Comparison of ENCODE assay signal across 26 cellular contexts in the genomic region with DNA sequence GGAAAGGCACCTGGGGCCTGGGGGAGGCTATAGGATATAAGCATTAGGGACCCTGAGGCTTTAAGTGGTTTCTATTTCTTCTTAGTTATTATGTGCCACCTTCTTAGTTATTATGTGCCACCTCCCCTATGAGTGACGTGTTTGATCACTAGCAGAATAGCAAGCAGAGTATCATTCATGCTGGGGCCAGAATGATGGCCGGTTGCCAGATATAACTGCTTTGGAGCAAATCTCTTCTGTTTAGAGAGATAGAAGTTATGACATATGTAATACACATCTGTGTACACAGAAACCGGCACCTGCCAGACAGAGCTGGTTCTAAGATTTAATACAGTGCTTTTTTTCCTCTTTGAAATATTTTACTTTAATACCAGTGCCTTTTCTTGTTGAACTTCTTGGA. TPM values are rescaled to one million over a fixed set of nuclear protein-coding genes. Genes with fewer than 3 reads are reported as not detected.
DNase-seq lines count a peak whose midpoint lies in the region; ATAC-seq, FAIRE-seq and TF ChIP-seq lines count a peak whose summit lies in the region.
"Had no signal": no experiment of that assay in that cellular context is flagged by ENCODE, and none has a peak within 500 bp of the region (broad histone marks: within the 10 kb centered on the region; RNA-seq: fewer than 3 reads in every experiment).

No MANE protein-coding gene starts in this region.

- H3K4me2 ChIP-seq in A549, result 0 out of 3 replicates have a peak overlapping the region, but pooled peaks have one; percentile 28

- no peak for DNase-seq in A549 (ENCODE audit: low read depth in 1 of 2, low spot score in 1 of 2)
- DNase-seq in LoVo (ENCODE audit: low spot score), result peak; percentile 39
- DNase-seq in Peyer's patch, result peak in 1 of 3 donors; percentile 53
- DNase-seq in left colon, result peak; percentile 54 to 59
- no peak for DNase-seq in activated CD8-positive, alpha-beta T cell treated with anti-CD3 and anti-CD28 coated beads, Interleukin-2, amount 10 ng/mL, durations not matched to agents 7 days and 5 days
- no peak for DNase-seq in GM12892 (ENCODE audit: insufficient read length)
- no peak for DNase-seq in posterior cingulate gyrus
- DNase-seq in aorta, result no peak
- DNase-seq: activated CD4-positive, alpha-beta T cell treated with anti-CD3 and anti-CD28 coated beads, Interleukin-2, amount 50 U/mL, for 48 hours; activated CD4-positive, CD25-positive, alpha-beta regulatory T cell; activated effector memory CD4-positive, alpha-beta T cell treated with anti-CD3 and anti-CD28 coated beads, Interleukin-2, amount 50 U/mL, for 16 hours; kidney glomerular epithelial cell; mesendoderm; NCI-H2029 treated with DMSO at 0.1 percent for 48 hours; NCI-H510A; pancreas; stimulated activated CD8-positive, alpha-beta memory T cell treated with anti-CD3 and anti-CD28 coated beads, Interleukin-4, amount 100 ng/mL, for 48 hours; T1000 had no signal

- no peak for TF ChIP-seq EP300 in A549 (IDR thresholded peaks at IDR 0.05)

- TF ChIP-seq RAD21 in A549 (conservative IDR thresholded peaks at IDR 0.05 in 1 of 2, IDR thresholded peaks at IDR 0.05 in 1 of 2), result no peak

- H3K9me3 ChIP-seq in A549, result no peaks in the 10 kb centered on the region
- H3K9me3 ChIP-seq in Peyer's patch, result no peaks in the 10 kb centered on the region
- H3K9me3 ChIP-seq in aorta (ENCODE audit: control insufficient read depth, low read length), result no peaks in the 10 kb centered on the region
- H3K9me3 ChIP-seq: HAP-1, pancreas had no signal

- H3K4me3 Mint-ChIP-seq in activated CD8-positive, alpha-beta T cell treated with anti-CD3 and anti-CD28 coated beads, Interleukin-2, amount 10 ng/mL, durations not matched to agents 7 days and 5 days, result no peak overlapping the region
- H3K4me3 Mint-ChIP-seq: brain; natural killer cell treated with Interleukin-12 subunit alpha and Interleukin-12 subunit beta and Interleukin-15 and Interleukin-18, amount 100 ng/mL, for 72 hours had no signal

- H3K27ac Mint-ChIP-seq in activated CD8-positive, alpha-beta T cell treated with anti-CD3 and anti-CD28 coated beads, Interleukin-2, amount 10 ng/mL, durations not matched to agents 7 days and 5 days, result no peak overlapping the region
- H3K27ac Mint-ChIP-seq: natural killer cell treated with Interleukin-12 subunit alpha and Interleukin-12 subunit beta and Interleukin-15 and Interleukin-18, amount 100 ng/mL, for 72 hours had no signal

- no peak for ATAC-seq in A549
- peak; percentile 44 for ATAC-seq in left colon
- no peak for ATAC-seq in activated CD8-positive, alpha-beta T cell treated with anti-CD3 and anti-CD28 coated beads, Interleukin-2, amount 10 ng/mL, durations not matched to agents 7 days and 5 days
- ATAC-seq in aorta (ENCODE audit: low FRiP score), result no peak
- ATAC-seq: sciatic nerve had no signal

- H3K4me1 ChIP-seq in A549 (no peaks in the 10 kb centered on the region), Peyer's patch (peaks cover 0 to 23% (median 0%) of the 10 kb centered on the region in 4 donors), aorta (ENCODE audit: control insufficient read depth in 1 of 2, insufficient read depth in 2 of 2, low read length in 2 of 2) (no peaks in the 10 kb centered on the region)

- intact Hi-C loops in left colon (cut with DNase I, micrococcal nuclease), result no loop called here
- intact Hi-C loops in posterior cingulate gyrus (cut with DNase I), result no loop called here
- intact Hi-C loops in aorta (cut with DNase I), result no loop called here

- H3K4me3 ChIP-seq in A549, result no peak overlapping the region
- H3K4me3 ChIP-seq in Peyer's patch, result no peak overlapping the region
- no peak overlapping the region for H3K4me3 ChIP-seq in aorta (ENCODE audit: low read length in 2 of 2)
- H3K4me3 ChIP-seq: coronary artery, HAP-1, pancreas had no signal

- no peaks in the 10 kb centered on the region for H3K36me3 Mint-ChIP-seq in activated CD8-positive, alpha-beta T cell treated with anti-CD3 and anti-CD28 coated beads, Interleukin-2, amount 10 ng/mL, durations not matched to agents 7 days and 5 days (ENCODE audit: low read depth)
- H3K36me3 Mint-ChIP-seq: natural killer cell treated with Interleukin-12 subunit alpha and Interleukin-12 subunit beta and Interleukin-15 and Interleukin-18, amount 100 ng/mL, for 72 hours had no signal

- no peak overlapping the region for H3K27ac ChIP-seq in A549
- peak overlapping the region in 3 of 4 donors; percentile 53 to 81 (median 72) for H3K27ac ChIP-seq in Peyer's patch
- no peak overlapping the region for H3K27ac ChIP-seq in aorta (ENCODE audit: low read depth in 1 of 2, low read length in 2 of 2)
- H3K27ac ChIP-seq: C4-2B, coronary artery, pancreas, RWPE1 had no signal

- no peak for TF ChIP-seq POLR2A in A549 (IDR thresholded peaks at IDR 0.05; ENCODE audit: low read length)
- no peak for TF ChIP-seq POLR2A in Peyer's patch (IDR thresholded peaks at IDR 0.05)
- TF ChIP-seq POLR2A in GM12892 (IDR thresholded peaks at IDR 0.05; ENCODE audit: low read depth, low read length), result no peak

- no peaks in the 10 kb centered on the region for H3K9me3 Mint-ChIP-seq in activated CD8-positive, alpha-beta T cell treated with anti-CD3 and anti-CD28 coated beads, Interleukin-2, amount 10 ng/mL, durations not matched to agents 7 days and 5 days (ENCODE audit: insufficient read depth)
- H3K9me3 Mint-ChIP-seq: brain; natural killer cell treated with Interleukin-12 subunit alpha and Interleukin-12 subunit beta and Interleukin-15 and Interleukin-18, amount 100 ng/mL, for 72 hours had no signal

- TF ChIP-seq CTCF in A549 (IDR thresholded peaks at IDR 0.05) (no peak), Peyer's patch (IDR thresholded peaks at IDR 0.05) (no peak)

- peaks cover 2% of the 10 kb centered on the region for H3K27me3 Mint-ChIP-seq in activated CD8-positive, alpha-beta T cell treated with anti-CD3 and anti-CD28 coated beads, Interleukin-2, amount 10 ng/mL, durations not matched to agents 7 days and 5 days (ENCODE audit: low read depth)
- H3K27me3 Mint-ChIP-seq: brain had no signal

- H3K4me1 Mint-ChIP-seq in activated CD8-positive, alpha-beta T cell treated with anti-CD3 and anti-CD28 coated beads, Interleukin-2, amount 10 ng/mL, durations not matched to agents 7 days and 5 days (ENCODE audit: low read depth), result no peaks in the 10 kb centered on the region

- POLR2A ChIA-PET in A549 (lab: Yijun Ruan, JAX), result no interaction called here
- POLR2A ChIA-PET in activated CD8-positive, alpha-beta T cell treated with anti-CD3 and anti-CD28 coated beads, Interleukin-2, amount 10 ng/mL, durations not matched to agents 7 days and 5 days (lab: Charles Lee), result no interaction called here

- CTCF ChIA-PET in A549 (lab: Yijun Ruan, JAX), result no interaction called here
- CTCF ChIA-PET in activated CD8-positive, alpha-beta T cell treated with anti-CD3 and anti-CD28 coated beads, Interleukin-2, amount 10 ng/mL, durations not matched to agents 7 days and 5 days (lab: Charles Lee), result no interaction called here

- no peaks in the 10 kb centered on the region for H3K27me3 ChIP-seq in Peyer's patch
- H3K27me3 ChIP-seq in aorta (ENCODE audit: control insufficient read depth in 1 of 2, insufficient read depth in 2 of 2, low read length in 1 of 2), result no peaks in the 10 kb centered on the region
- H3K27me3 ChIP-seq: pancreas had no signal

- FAIRE-seq in A549 (lab: Jason Lieb, UNC), result no peak
- no peak for FAIRE-seq in GM12892 (lab: Jason Lieb, UNC)
- FAIRE-seq: GM18507 had no signal

- H3K36me3 ChIP-seq in Peyer's patch (peaks cover 0 to 7% (median 0%) of the 10 kb centered on the region in 3 donors), aorta (ENCODE audit: control insufficient read depth in 1 of 2, insufficient read depth in 2 of 2, low read length in 1 of 2) (no peaks in the 10 kb centered on the region)
- H3K36me3 ChIP-seq: HAP-1, pancreas had no signal

- 53% methylated on average over 3 of the region's 3 CpGs for WGBS in A549 (ENCODE audit: missing lambda C conversion rate)
- 74 to 76% methylated on average over 3 of the region's 3 CpGs for WGBS in aorta, 2 donors

TF ChIP-seq in A549, 52 proteins besides CTCF, POLR2A, EP300 and RAD21:
- TF ChIP-seq SMC3 (IDR thresholded peaks at IDR 0.05) (no peak), CHD4 (IDR thresholded peaks at IDR 0.05; ENCODE audit: borderline replicate concordance) (no peak), JUN (IDR thresholded peaks at IDR 0.05) (no peak), MAFK (IDR thresholded peaks at IDR 0.05; ENCODE audit: partially characterized antibody) (no peak), NPAS2 (CRISPR knock-in tag; IDR thresholded peaks at IDR 0.05; ENCODE audit: borderline replicate concordance) (no peak), CBX8 (IDR thresholded peaks at IDR 0.05) (no peak)

RNA-seq across cellular contexts. Expression of a gene that starts 29.4 kb away (rescaled TPM):
- polyA plus RNA-seq in A549 (2011; rRNA removed), result 0.61 and 0.65 TPM in 2 replicates
- 0.01 and 0.08 TPM in 2 replicates for polyA plus RNA-seq in A549 (2012; cell fraction: cytosol; rRNA removed)
- polyA plus RNA-seq in A549 (2012; cell fraction: nucleus; rRNA removed), result 0.11 and 0.35 TPM in 2 replicates
- 0.31 to 0.36 TPM (median 0.33 TPM) in 3 replicates for polyA plus RNA-seq in A549 (2017; fragmentation: RNase III; extraction: RNeasy Plus Mini Kit Qiagen cat#74134 plus additional on column Dnase treatment)
- 2.3 and 3.6 TPM in 2 replicates for polyA minus RNA-seq in A549 (2011; rRNA and poly(A)+ RNA removed)
- total RNA-seq in Peyer's patch, result 10 to 100 TPM; 19.3 to 63.5 (median 35.7) TPM
- total RNA-seq in left colon, result 10 to 100 TPM; 14.2 to 39.0 TPM
- total RNA-seq in activated CD8-positive, alpha-beta T cell treated with anti-CD3 and anti-CD28 coated beads, Interleukin-2, amount 10 ng/mL, durations not matched to agents 7 days and 5 days, result under 1 TPM in 1 of 2 experiments, not detected in 1; 0.11 TPM
- polyA plus RNA-seq in GM12892 (2012; ENCODE audit: missing spikeins), result 0.40 TPM
- total RNA-seq in aorta, result 10 to 100 TPM in 1 of 2 donors, 1 to 10 TPM in 1; 9.1 to 23.7 TPM
- polyA plus RNA-seq in aorta, result under 1 TPM; 0.03 to 0.38 TPM

Comparison
In these comparisons a context has a peak if more than half of its experiments do, and no peak if none do; other contexts are left out.
1. DNase-seq: peak in LoVo (single experiment) and left colon (2 of 2); none in A549 (0 of 2), activated CD8-positive, alpha-beta T cell treated with anti-CD3 and anti-CD28 coated beads, Interleukin-2, amount 10 ng/mL, durations not matched to agents 7 days and 5 days (single experiment), GM12892 (single experiment), posterior cingulate gyrus (0 of 10) and aorta (0 of 2).
2. H3K27ac ChIP-seq: peak in Peyer's patch (3 of 4); none in A549 (0 of 2) and aorta (0 of 2).
3. RNA of a gene that starts 29.4 kb away (total RNA-seq): 19.3 to 63.5 TPM in Peyer's patch, 14.2 to 39.0 TPM in left colon and 9.1 to 23.7 TPM in aorta; 0.11 TPM in activated CD8-positive, alpha-beta T cell treated with anti-CD3 and anti-CD28 coated beads, Interleukin-2, amount 10 ng/mL, durations not matched to agents 7 days and 5 days; every median in the first group is over 4 times any median in the second.